Comparison of ENCODE assay signal across 8 cellular contexts in the genomic region with DNA sequence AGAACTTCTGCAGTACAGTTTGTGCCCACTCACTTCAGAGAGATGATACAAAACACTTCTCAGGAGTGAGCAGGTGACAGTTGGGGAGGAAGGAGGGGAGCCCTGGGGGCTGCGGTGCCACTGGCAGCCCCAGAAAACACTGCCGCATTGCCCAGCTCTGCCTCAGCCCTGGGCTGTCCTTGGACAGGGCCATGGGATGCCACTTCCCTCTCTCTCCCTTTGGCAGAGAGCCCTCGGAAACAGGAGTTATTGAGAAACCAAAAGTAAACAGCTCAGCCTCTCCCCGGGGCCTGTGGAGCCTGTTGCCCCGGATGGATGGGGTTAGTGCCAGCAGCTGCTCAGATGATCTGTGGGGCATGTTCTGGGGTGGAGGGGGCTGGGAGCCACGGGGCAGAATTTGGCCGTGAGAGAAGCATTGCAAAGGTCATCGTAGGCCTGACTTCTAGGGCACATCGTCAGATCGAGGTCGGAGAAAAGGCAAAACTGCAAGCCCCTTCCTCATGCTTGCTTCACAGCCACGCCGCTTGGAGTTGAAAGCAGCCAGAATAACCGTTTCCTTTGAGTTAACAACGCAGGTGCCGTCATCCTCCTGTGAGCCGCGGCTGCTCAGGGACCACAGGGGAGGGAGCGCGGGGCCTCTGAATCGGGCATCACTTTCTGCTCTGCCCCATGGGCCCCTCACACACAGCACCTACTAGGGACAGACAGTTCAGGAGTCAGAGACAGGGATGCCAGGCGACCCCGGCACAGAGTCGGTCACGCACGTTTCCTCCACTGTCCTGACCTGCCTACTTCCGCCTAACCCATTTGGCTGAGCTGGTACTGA.
DNase-seq lines count a peak whose midpoint lies in the region; ATAC-seq and TF ChIP-seq lines count a peak whose summit lies in the region.

No MANE protein-coding gene starts in this region.

- peak; percentile 4 for DNase-seq in ELR (ENCODE audit: low read depth)
- peak; percentile 90 for DNase-seq in NCI-H1092 (lab: John Stamatoyannopoulos, UW)
- peak; percentile 28 for DNase-seq in activated CD4-positive, alpha-beta T cell treated with anti-CD3 and anti-CD28 coated beads for 1 hour
- DNase-seq in chondrocyte (ENCODE audit: low spot score) = no peak
- peak; percentile 93 for DNase-seq in mucosa of gallbladder (ENCODE audit: low spot score)
- no peak for DNase-seq in inferior parietal cortex (ENCODE audit: extremely low spot score)

- H3K9me3 Mint-ChIP-seq in chondrocyte (ENCODE audit: low read depth) = no peaks in the 10 kb centered on the region
- H3K9me3 Mint-ChIP-seq in stimulated activated naive CD8-positive, alpha-beta T cell treated with anti-CD3 and anti-CD28 coated beads, Interleukin-15, Interleukin-2, amounts not matched to agents 100 ng/mL and 50 ng/mL, for 24 hours = no peaks in the 10 kb centered on the region

- no peak for TF ChIP-seq CTCF in chondrocyte (IDR thresholded peaks at IDR 0.05)

- ATAC-seq in GM21737 (IDR thresholded peaks at IDR 0.05; ENCODE audit: unreplicated experiment) = peak; percentile 80

- no peaks in the 10 kb centered on the region for H3K27me3 Mint-ChIP-seq in chondrocyte (ENCODE audit: low read depth)
- H3K27me3 Mint-ChIP-seq in stimulated activated naive CD8-positive, alpha-beta T cell treated with anti-CD3 and anti-CD28 coated beads, Interleukin-15, Interleukin-2, amounts not matched to agents 100 ng/mL and 50 ng/mL, for 24 hours = no peaks in the 10 kb centered on the region

- H3K36me3 Mint-ChIP-seq in chondrocyte (ENCODE audit: low read depth) = peaks cover 3% of the 10 kb centered on the region
- H3K36me3 Mint-ChIP-seq in stimulated activated naive CD8-positive, alpha-beta T cell treated with anti-CD3 and anti-CD28 coated beads, Interleukin-15, Interleukin-2, amounts not matched to agents 100 ng/mL and 50 ng/mL, for 24 hours (ENCODE audit: low read depth) = peaks cover 2% of the 10 kb centered on the region

- no peak overlapping the region for H3K4me3 Mint-ChIP-seq in chondrocyte (ENCODE audit: unreplicated experiment)
- peak overlapping the region; percentile 81 for H3K4me3 Mint-ChIP-seq in stimulated activated naive CD8-positive, alpha-beta T cell treated with anti-CD3 and anti-CD28 coated beads, Interleukin-15, Interleukin-2, amounts not matched to agents 100 ng/mL and 50 ng/mL, for 24 hours

- H3K4me1 Mint-ChIP-seq in chondrocyte (ENCODE audit: low read depth) = peaks cover 12% of the 10 kb centered on the region
- H3K4me1 Mint-ChIP-seq in stimulated activated naive CD8-positive, alpha-beta T cell treated with anti-CD3 and anti-CD28 coated beads, Interleukin-15, Interleukin-2, amounts not matched to agents 100 ng/mL and 50 ng/mL, for 24 hours (ENCODE audit: low read depth) = peaks cover 23% of the 10 kb centered on the region

- H3K27ac Mint-ChIP-seq in chondrocyte (ENCODE audit: unreplicated experiment) = peak overlapping the region; percentile 81
- peak overlapping the region; percentile 98 for H3K27ac Mint-ChIP-seq in stimulated activated naive CD8-positive, alpha-beta T cell treated with anti-CD3 and anti-CD28 coated beads, Interleukin-15, Interleukin-2, amounts not matched to agents 100 ng/mL and 50 ng/mL, for 24 hours

Comparison
In these comparisons a context has a peak if more than half of its experiments do, and no peak if none do; other contexts are left out.
1. DNase-seq: peak in ELR (single experiment), NCI-H1092 (single experiment), activated CD4-positive, alpha-beta T cell treated with anti-CD3 and anti-CD28 coated beads for 1 hour (single experiment) and mucosa of gallbladder (single experiment); none in chondrocyte (single experiment) and inferior parietal cortex (single experiment).